ENCODE assay signal across 16 cellular contexts in genomic region chr7:134938141-134938540, GRCh38. TPM values are rescaled to one million over a fixed set of nuclear protein-coding genes. Genes with fewer than 3 reads are reported as not detected.
DNase-seq lines count a peak whose midpoint lies in the region; TF ChIP-seq lines count a peak whose summit lies in the region.
"Had no signal": no experiment of that assay in that cellular context is flagged by ENCODE, and none has a peak within 500 bp of the region (broad histone marks: within the 10 kb centered on the region; RNA-seq: fewer than 3 reads in every experiment).

No MANE protein-coding gene starts in this region.

- WGBS in thyroid gland, 2 donors: 38 to 57% methylated on average over 4 of the region's 4 CpGs

- H3K27me3 Mint-ChIP-seq in HFFc6 (ENCODE audit: insufficient read depth) (peaks cover 72% of the 10 kb centered on the region), chondrocyte (ENCODE audit: low read depth) (no peaks in the 10 kb centered on the region), nephron progenitor cell (ENCODE audit: low read depth, poor library complexity) (no peaks in the 10 kb centered on the region)
- H3K27me3 Mint-ChIP-seq in activated CD4-positive, alpha-beta T cell treated with anti-CD3 and anti-CD28 coated beads, Interleukin-2, amount 10 ng/mL, durations not matched to agents 24 days and 14 days: peaks cover 2% of the 10 kb centered on the region

- no peaks in the 10 kb centered on the region for H3K27me3 ChIP-seq in thyroid gland

- peaks cover 97% of the 10 kb centered on the region for H3K4me1 Mint-ChIP-seq in HFFc6 (ENCODE audit: low read depth)
- H3K4me1 Mint-ChIP-seq in chondrocyte (ENCODE audit: low read depth): peaks cover 96% of the 10 kb centered on the region
- peaks cover 17% of the 10 kb centered on the region for H3K4me1 Mint-ChIP-seq in nephron progenitor cell
- peaks cover 7% of the 10 kb centered on the region for H3K4me1 Mint-ChIP-seq in activated CD4-positive, alpha-beta T cell treated with anti-CD3 and anti-CD28 coated beads, Interleukin-2, amount 10 ng/mL, durations not matched to agents 24 days and 14 days

- no peak for TF ChIP-seq CTCF in HFFc6 (IDR thresholded peaks at IDR 0.05)
- no peak for TF ChIP-seq CTCF in chondrocyte (IDR thresholded peaks at IDR 0.05)
- TF ChIP-seq CTCF in nephron progenitor cell (IDR thresholded peaks at IDR 0.05): no peak
- TF ChIP-seq CTCF in thyroid gland (IDR thresholded peaks at IDR 0.05): no peak

- DNase-seq in HFFc6 (no peak), chondrocyte (ENCODE audit: low spot score) (no peak), nephron progenitor cell (no peak), thyroid gland (peak; percentile 53 to 60), KG1 (lab: John Stamatoyannopoulos, UW) (no peak), NCI-H526 (lab: John Stamatoyannopoulos, UW) (no peak), HuH-7 (ENCODE audit: low spot score) (no peak)
- DNase-seq in activated CD4-positive, alpha-beta T cell treated with anti-CD3 and anti-CD28 coated beads, Interleukin-2, amount 10 ng/mL, durations not matched to agents 24 days and 14 days: no peak
- DNase-seq: DMS 273 treated with DMSO at 0.1 percent for 48 hours, EL, NCI-H1105 treated with DMSO at 0.1 percent for 48 hours, NCI-H187 treated with DMSO at 0.1 percent for 48 hours, NCI-H446 treated with DMSO at 0.1 percent for 48 hours, NCI-H774 had no signal

- H3K27ac ChIP-seq in thyroid gland: peak overlapping the region; percentile 87 to 89 (median 87)
- H3K27ac ChIP-seq: A549 had no signal

- no peaks in the 10 kb centered on the region for H3K9me3 ChIP-seq in thyroid gland
- H3K9me3 ChIP-seq: A549 had no signal

- no peaks in the 10 kb centered on the region for H3K36me3 ChIP-seq in thyroid gland

- H3K27ac Mint-ChIP-seq in HFFc6 (peak overlapping the region; percentile 70), chondrocyte (ENCODE audit: unreplicated experiment) (peak overlapping the region; percentile 100), nephron progenitor cell (peak overlapping the region; percentile 41)
- H3K27ac Mint-ChIP-seq in activated CD4-positive, alpha-beta T cell treated with anti-CD3 and anti-CD28 coated beads, Interleukin-2, amount 10 ng/mL, durations not matched to agents 24 days and 14 days: no peak overlapping the region
- H3K27ac Mint-ChIP-seq: CD14-positive monocyte had no signal

- peaks cover 96% of the 10 kb centered on the region for H3K36me3 Mint-ChIP-seq in HFFc6 (ENCODE audit: low read depth)
- peaks cover 78% of the 10 kb centered on the region for H3K36me3 Mint-ChIP-seq in chondrocyte (ENCODE audit: low read depth)
- peaks cover 62% of the 10 kb centered on the region for H3K36me3 Mint-ChIP-seq in nephron progenitor cell (ENCODE audit: low read depth)
- no peaks in the 10 kb centered on the region for H3K36me3 Mint-ChIP-seq in activated CD4-positive, alpha-beta T cell treated with anti-CD3 and anti-CD28 coated beads, Interleukin-2, amount 10 ng/mL, durations not matched to agents 24 days and 14 days (ENCODE audit: low read depth)
- H3K36me3 Mint-ChIP-seq: CD14-positive monocyte had no signal

- H3K4me3 Mint-ChIP-seq in HFFc6 (peak overlapping the region; percentile 44; the same call in 1 of the 2 replicates), chondrocyte (ENCODE audit: unreplicated experiment) (no peak overlapping the region), nephron progenitor cell (no peak overlapping the region)
- H3K4me3 Mint-ChIP-seq in activated CD4-positive, alpha-beta T cell treated with anti-CD3 and anti-CD28 coated beads, Interleukin-2, amount 10 ng/mL, durations not matched to agents 24 days and 14 days: no peak overlapping the region
- H3K4me3 Mint-ChIP-seq: CD14-positive monocyte had no signal

- TF ChIP-seq POLR2A in thyroid gland (IDR thresholded peaks at IDR 0.05): peak in 1 of 2 donors; percentile 53

- H3K9me3 Mint-ChIP-seq in HFFc6: peaks cover 47% of the 10 kb centered on the region
- no peaks in the 10 kb centered on the region for H3K9me3 Mint-ChIP-seq in chondrocyte (ENCODE audit: low read depth)
- H3K9me3 Mint-ChIP-seq in nephron progenitor cell: no peaks in the 10 kb centered on the region
- H3K9me3 Mint-ChIP-seq in activated CD4-positive, alpha-beta T cell treated with anti-CD3 and anti-CD28 coated beads, Interleukin-2, amount 10 ng/mL, durations not matched to agents 24 days and 14 days: no peaks in the 10 kb centered on the region

- peaks cover 49 to 71% of the 10 kb centered on the region in 2 donors for H3K4me1 ChIP-seq in thyroid gland

- intact Hi-C loops in thyroid gland (cut with DNase I): no loop called here
- intact Hi-C loops in activated CD4-positive, alpha-beta T cell treated with anti-CD3 and anti-CD28 coated beads, Interleukin-2, amount 10 ng/mL, durations not matched to agents 24 days and 14 days (cut with micrococcal nuclease): no loop called here

- no peak overlapping the region for H3K4me3 ChIP-seq in thyroid gland (replicated peaks in 1 of 3)
- H3K4me3 ChIP-seq: A549 had no signal

RNA-seq across cellular contexts. Expression of gene AGBL3, which starts 48.2 kb away (rescaled TPM):
- total RNA-seq in HFFc6 (2021; fragmentation: NEBNext Ultra II Directional; extraction: Animal tissue kit (Norgen Biotek cat#: 25700)): under 1 TPM; 0.38 to 0.76 (median 0.68) TPM
- total RNA-seq in chondrocyte: 0.30 to 0.94 TPM (median 0.69 TPM) in 3 replicates
- total RNA-seq in thyroid gland: 1 to 10 TPM; 3.6 to 5.0 (median 4.1) TPM
- total RNA-seq in activated CD4-positive, alpha-beta T cell treated with anti-CD3 and anti-CD28 coated beads, Interleukin-2, amount 10 ng/mL, durations not matched to agents 24 days and 14 days: 2.0 and 3.4 TPM in 2 replicates

Comparison
In these comparisons a context has a peak if more than half of its experiments do, and no peak if none do; other contexts are left out.
1. DNase-seq: peak in thyroid gland (2 of 2); none in HFFc6 (single experiment), chondrocyte (single experiment), nephron progenitor cell (single experiment), KG1 (single experiment), NCI-H526 (0 of 2), HuH-7 (single experiment) and activated CD4-positive, alpha-beta T cell treated with anti-CD3 and anti-CD28 coated beads, Interleukin-2, amount 10 ng/mL, durations not matched to agents 24 days and 14 days (single experiment).